Comparison of ENCODE assay signal across 9 cellular contexts in the genomic region with DNA sequence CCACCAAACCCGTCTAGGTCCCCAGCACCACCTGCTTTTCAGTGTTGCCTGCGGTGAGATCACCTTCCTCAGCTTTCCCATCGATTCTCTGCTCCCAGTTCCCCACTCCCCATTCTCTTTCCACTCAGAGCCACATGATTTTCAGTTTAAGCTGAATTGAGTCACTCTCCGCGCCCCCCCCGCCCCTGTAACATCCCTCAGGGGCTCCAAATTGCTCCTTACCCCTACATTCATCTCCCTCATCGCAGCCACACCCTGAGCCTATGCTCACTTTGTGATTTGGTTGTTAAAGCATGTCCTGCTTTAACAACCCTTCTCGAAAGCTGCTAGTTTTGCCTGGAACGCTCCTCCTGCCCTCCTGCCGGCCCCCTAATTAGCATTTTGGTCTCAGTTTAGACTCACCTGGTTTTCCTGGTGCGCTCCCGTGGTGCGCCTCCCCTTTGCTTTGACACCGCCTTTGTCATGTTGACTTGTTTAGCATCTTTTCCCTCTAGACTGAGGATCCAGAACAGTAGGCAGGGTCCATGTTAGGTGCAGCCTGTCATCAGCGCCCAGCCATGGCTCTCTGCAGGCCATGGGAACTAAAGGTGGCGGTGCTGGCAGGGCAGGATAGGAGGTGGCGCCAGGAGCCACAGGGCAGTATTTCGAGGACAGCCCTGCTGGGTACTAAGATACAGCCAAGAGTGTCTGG.
DNase-seq lines count a peak whose midpoint lies in the region; ATAC-seq and TF ChIP-seq lines count a peak whose summit lies in the region.
"Had no signal": no experiment of that assay in that cellular context is flagged by ENCODE, and none has a peak within 500 bp of the region (broad histone marks: within the 10 kb centered on the region; RNA-seq: fewer than 3 reads in every experiment).

No MANE protein-coding gene starts in this region.

- peaks cover 17% of the 10 kb centered on the region for H3K4me1 Mint-ChIP-seq in CD8-positive, alpha-beta T cell (ENCODE audit: low read depth)
- peaks cover 16 to 19% of the 10 kb centered on the region in 2 donors for H3K4me1 Mint-ChIP-seq in effector memory CD8-positive, alpha-beta T cell (ENCODE audit: low read depth in 2 of 2)
- peaks cover 9% of the 10 kb centered on the region for H3K4me1 Mint-ChIP-seq in osteocyte (ENCODE audit: unreplicated experiment)

- POLR2A ChIA-PET in CD8-positive, alpha-beta T cell (lab: Charles Lee), result interaction anchor here (0.5 to 2.2 kb wide), 8 partner anchors 8 to 278 kb away, joined by 3 to 14 read pairs (median 6); a partner anchor contains a TSS

- no peaks in the 10 kb centered on the region for H3K9me3 Mint-ChIP-seq in CD8-positive, alpha-beta T cell
- no peaks in the 10 kb centered on the region for H3K9me3 Mint-ChIP-seq in effector memory CD8-positive, alpha-beta T cell
- H3K9me3 Mint-ChIP-seq in osteocyte (ENCODE audit: unreplicated experiment), result no peaks in the 10 kb centered on the region

- intact Hi-C loops in CD8-positive, alpha-beta T cell (cut with DNase I, micrococcal nuclease), result loop anchor here (1.0 to 2.0 kb wide), 5 partner anchors 25 to 277 kb away; a partner anchor contains a TSS

- no peak for TF ChIP-seq CTCF in CD8-positive, alpha-beta T cell (IDR thresholded peaks at IDR 0.05)
- TF ChIP-seq CTCF in KMS-11 (conservative IDR thresholded peaks at IDR 0.05; ENCODE audit: low read depth, low read length) (no peak), osteocyte (IDR thresholded peaks at IDR 0.05) (no peak)

- H3K9ac ChIP-seq in KMS-11, result peak overlapping the region; percentile 43; the same call in 1 of the 2 replicates

- no peak overlapping the region for H3K4me3 Mint-ChIP-seq in CD8-positive, alpha-beta T cell
- peak overlapping the region; percentile 42 to 45 for H3K4me3 Mint-ChIP-seq in effector memory CD8-positive, alpha-beta T cell
- H3K4me3 Mint-ChIP-seq in osteocyte (ENCODE audit: unreplicated experiment), result no peak overlapping the region

- H2AFZ ChIP-seq in KMS-11 (ENCODE audit: low read depth), result peak overlapping the region; percentile 93

- H3K27ac ChIP-seq in CD8-positive, alpha-beta T cell (ENCODE audit: low read depth, low read length), result no peak overlapping the region
- no peak overlapping the region for H3K27ac ChIP-seq in KMS-11
- H3K27ac ChIP-seq: tibial artery had no signal

- peak overlapping the region; percentile 37 for H3K4me3 ChIP-seq in CD8-positive, alpha-beta T cell (ENCODE audit: low read depth, low read length)
- H3K4me3 ChIP-seq in KMS-11 (IDR thresholded peaks at IDR 0.05; ENCODE audit: insufficient read depth, low read depth, low read length), result no peak overlapping the region
- H3K4me3 ChIP-seq: tibial artery had no signal

- H3K4me1 ChIP-seq in CD8-positive, alpha-beta T cell (ENCODE audit: insufficient read depth, low read length), result peaks cover 8% of the 10 kb centered on the region
- peaks cover 34% of the 10 kb centered on the region for H3K4me1 ChIP-seq in KMS-11 (ENCODE audit: low read depth, poor library complexity, severe bottlenecking)

- DNase-seq in CD8-positive, alpha-beta T cell, result no peak
- DNase-seq in effector memory CD8-positive, alpha-beta T cell, result no peak
- DNase-seq in osteocyte (ENCODE audit: extremely low spot score, unreplicated experiment) (peak; percentile 62), GM03348 (ENCODE audit: low spot score) (no peak), C1 segment of cervical spinal cord (lab: John Stamatoyannopoulos, UW) (no peak)

- H4K20me1 ChIP-seq in KMS-11 (ENCODE audit: insufficient read depth), result no peaks in the 10 kb centered on the region

- H3K27me3 ChIP-seq in CD8-positive, alpha-beta T cell (ENCODE audit: insufficient read depth, low read length), result no peaks in the 10 kb centered on the region
- no peaks in the 10 kb centered on the region for H3K27me3 ChIP-seq in KMS-11 (ENCODE audit: insufficient read depth, low read depth)
- H3K27me3 ChIP-seq: tibial artery had no signal

- H3K4me2 ChIP-seq in KMS-11, result peak overlapping the region; percentile 71

- CTCF ChIA-PET in CD8-positive, alpha-beta T cell (lab: Charles Lee), result interaction anchor here (0.6 to 13.1 kb wide), 61 partner anchors 8 to 358 kb away, joined by 3 to 344 read pairs (median 4); a partner anchor contains a TSS

- no peaks in the 10 kb centered on the region for H3K36me3 ChIP-seq in CD8-positive, alpha-beta T cell (ENCODE audit: insufficient read depth, low read length)
- H3K36me3 ChIP-seq in KMS-11 (ENCODE audit: insufficient read depth), result no peaks in the 10 kb centered on the region
- H3K36me3 ChIP-seq: tibial artery had no signal

- no peaks in the 10 kb centered on the region for H3K36me3 Mint-ChIP-seq in CD8-positive, alpha-beta T cell
- peaks cover 6% of the 10 kb centered on the region for H3K36me3 Mint-ChIP-seq in effector memory CD8-positive, alpha-beta T cell (ENCODE audit: insufficient read depth)
- H3K36me3 Mint-ChIP-seq in osteocyte (ENCODE audit: unreplicated experiment), result no peaks in the 10 kb centered on the region

- no peaks in the 10 kb centered on the region for H3K27me3 Mint-ChIP-seq in CD8-positive, alpha-beta T cell (ENCODE audit: low read depth)
- peaks cover 0 to 8% of the 10 kb centered on the region in 2 donors for H3K27me3 Mint-ChIP-seq in effector memory CD8-positive, alpha-beta T cell
- H3K27me3 Mint-ChIP-seq in osteocyte (ENCODE audit: unreplicated experiment), result peaks cover 5% of the 10 kb centered on the region

- H3K9me3 ChIP-seq in CD8-positive, alpha-beta T cell (ENCODE audit: low read length), result no peaks in the 10 kb centered on the region
- H3K9me3 ChIP-seq: tibial artery had no signal

- H3K27ac Mint-ChIP-seq in CD8-positive, alpha-beta T cell, result peak overlapping the region; percentile 62
- peak overlapping the region; percentile 63 to 88 for H3K27ac Mint-ChIP-seq in effector memory CD8-positive, alpha-beta T cell
- no peak overlapping the region for H3K27ac Mint-ChIP-seq in osteocyte (ENCODE audit: unreplicated experiment)

- no peak for ATAC-seq in CD8-positive, alpha-beta T cell
- no peak for ATAC-seq in effector memory CD8-positive, alpha-beta T cell (replicated peaks)
- ATAC-seq in GM19324 (IDR thresholded peaks at IDR 0.05; ENCODE audit: low FRiP score, unreplicated experiment) (no peak), HG03520 (IDR thresholded peaks at IDR 0.05; ENCODE audit: unreplicated experiment) (no peak)

- H3K79me2 ChIP-seq in KMS-11 (ENCODE audit: insufficient read depth, low read depth), result no peaks in the 10 kb centered on the region

Comparison
In these comparisons a context has a peak if more than half of its experiments do, and no peak if none do; other contexts are left out.
1. H3K4me3 Mint-ChIP-seq: peak in effector memory CD8-positive, alpha-beta T cell (2 of 2); none in CD8-positive, alpha-beta T cell (single experiment) and osteocyte (single experiment).